Comparison of ENCODE assay signal across 19 cellular contexts in the genomic region with DNA sequence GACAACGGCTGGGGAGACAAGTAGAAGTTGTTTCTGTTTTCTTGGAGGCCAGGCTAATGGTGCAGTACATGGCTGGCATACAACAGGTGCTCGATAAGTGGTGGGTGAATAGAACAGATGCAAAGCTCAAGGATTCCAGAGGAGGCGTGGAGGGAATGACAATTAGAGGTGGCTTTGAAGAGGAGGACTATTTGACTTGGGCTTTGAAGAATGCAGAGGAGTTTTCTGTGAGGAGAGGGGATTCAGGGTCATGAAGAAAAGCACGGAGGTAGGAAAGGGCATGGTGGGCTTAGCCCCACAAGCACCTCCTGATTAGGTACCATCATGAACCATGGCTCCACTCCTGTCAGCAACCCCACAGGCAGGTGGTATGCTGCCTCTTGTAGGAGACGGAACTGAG.
DNase-seq lines count a peak whose midpoint lies in the region; TF ChIP-seq lines count a peak whose summit lies in the region.
"Had no signal": no experiment of that assay in that cellular context is flagged by ENCODE, and none has a peak within 500 bp of the region (broad histone marks: within the 10 kb centered on the region; RNA-seq: fewer than 3 reads in every experiment).

No MANE protein-coding gene starts in this region.

- TF ChIP-seq CTCF in brain (conservative IDR thresholded peaks at IDR 0.05), result no peak
- no peak for TF ChIP-seq CTCF in neural progenitor cell (IDR thresholded peaks at IDR 0.05)
- TF ChIP-seq CTCF in thyroid gland (IDR thresholded peaks at IDR 0.05), result no peak

- no peak overlapping the region for H3K18ac ChIP-seq in mesenchymal stem cell (ENCODE audit: low read depth in 1 of 2, low read length in 2 of 2)

- 93% methylated on average over 5 of the region's 5 CpGs for WGBS in mesenchymal stem cell
- WGBS in thyroid gland, 2 donors, result 89 to 90% methylated on average over 5 of the region's 5 CpGs

- H3K27ac Mint-ChIP-seq in brain (peak overlapping the region in 4 of 5 experiments; percentile 7 to 86 (median 74)), neural progenitor cell (peak overlapping the region; percentile 3)
- H3K27ac Mint-ChIP-seq: CD14-positive monocyte, GM23338, HFFc6 had no signal

- H2BK5ac ChIP-seq in mesenchymal stem cell (ENCODE audit: low read depth, low read length, poor library complexity, severe bottlenecking), result no peak overlapping the region

- no peak overlapping the region for H3K14ac ChIP-seq in mesenchymal stem cell (ENCODE audit: low read length in 2 of 2)

- H3K79me1 ChIP-seq in mesenchymal stem cell (replicated peaks; ENCODE audit: low read length, poor library complexity, severe bottlenecking), result no peaks in the 10 kb centered on the region

- H3K9ac ChIP-seq in mesenchymal stem cell (ENCODE audit: low read length), result no peak overlapping the region
- no peak overlapping the region for H3K9ac ChIP-seq in neural progenitor cell
- H3K9ac ChIP-seq: BLaER1 had no signal

- no peak for TF ChIP-seq POLR2A in thyroid gland (IDR thresholded peaks at IDR 0.05)

- H3K4me1 Mint-ChIP-seq in brain, result peaks cover 85% of the 10 kb centered on the region
- peaks cover 48% of the 10 kb centered on the region for H3K4me1 Mint-ChIP-seq in neural progenitor cell
- H3K4me1 Mint-ChIP-seq: CD14-positive monocyte; CD4-positive, alpha-beta memory T cell had no signal

- H2AFZ ChIP-seq in mesenchymal stem cell (ENCODE audit: low read depth, low read length) (no peak overlapping the region), neural progenitor cell (replicated peaks) (no peak overlapping the region)
- H2AFZ ChIP-seq: GM23338 had no signal

- no peak overlapping the region for H4K91ac ChIP-seq in mesenchymal stem cell (ENCODE audit: low read length)

- H4K8ac ChIP-seq in mesenchymal stem cell (ENCODE audit: low read length), result no peak overlapping the region

- peak overlapping the region; percentile 54 for H2BK15ac ChIP-seq in mesenchymal stem cell (ENCODE audit: low read depth, poor library complexity, severe bottlenecking)

- H3K4me1 ChIP-seq in mesenchymal stem cell (ENCODE audit: control insufficient read depth, insufficient read depth, low read depth, low read length) (peaks cover 2% of the 10 kb centered on the region), neural progenitor cell (peaks cover 36% of the 10 kb centered on the region), thyroid gland (no peaks in the 10 kb centered on the region)
- H3K4me1 ChIP-seq: A549, BLaER1 had no signal

- H3K27me3 ChIP-seq in mesenchymal stem cell (ENCODE audit: control insufficient read depth in 1 of 2, insufficient read depth in 1 of 2, low read length in 2 of 2), result no peaks in the 10 kb centered on the region
- no peaks in the 10 kb centered on the region for H3K27me3 ChIP-seq in neural progenitor cell
- no peaks in the 10 kb centered on the region for H3K27me3 ChIP-seq in thyroid gland
- H3K27me3 ChIP-seq: BLaER1 had no signal

- H3K4me3 ChIP-seq in mesenchymal stem cell (ENCODE audit: insufficient read depth in 1 of 2, low read depth in 1 of 2, low read length in 2 of 2) (no peak overlapping the region), neural progenitor cell (no peak overlapping the region), thyroid gland (replicated peaks in 1 of 3) (no peak overlapping the region)
- H3K4me3 ChIP-seq: A549, BLaER1, GM23338 had no signal

- H3K9me3 Mint-ChIP-seq in brain, result peaks cover 0 to under 1% (median 0%) of the 10 kb centered on the region in 5 experiments
- no peaks in the 10 kb centered on the region for H3K9me3 Mint-ChIP-seq in neural progenitor cell
- H3K9me3 Mint-ChIP-seq: CD4-positive, alpha-beta memory T cell; GM23338; HFFc6 had no signal

- H3K36me3 ChIP-seq in mesenchymal stem cell (ENCODE audit: control insufficient read depth in 1 of 2, insufficient read depth in 2 of 2, low read depth in 1 of 2, low read length in 2 of 2) (peaks cover 2 to 48% of the 10 kb centered on the region in 2 experiments), neural progenitor cell (no peaks in the 10 kb centered on the region), thyroid gland (no peaks in the 10 kb centered on the region)

- H3K27me3 Mint-ChIP-seq in brain (no peaks in the 10 kb centered on the region), neural progenitor cell (ENCODE audit: insufficient read depth, low read depth) (peaks cover 14% of the 10 kb centered on the region)
- H3K27me3 Mint-ChIP-seq: CD4-positive, alpha-beta memory T cell had no signal

- intact Hi-C loops in thyroid gland (cut with DNase I), result no loop called here

- no peak overlapping the region for H3K27ac ChIP-seq in mesenchymal stem cell (ENCODE audit: low read length, poor library complexity, severe bottlenecking)
- H3K27ac ChIP-seq in neural progenitor cell, result no peak overlapping the region
- H3K27ac ChIP-seq in thyroid gland, result no peak overlapping the region
- H3K27ac ChIP-seq: 22Rv1, A549, BLaER1 had no signal

- H3K4me2 ChIP-seq in mesenchymal stem cell (ENCODE audit: low read length, poor library complexity, severe bottlenecking) (no peak overlapping the region), neural progenitor cell (no peak overlapping the region)
- H3K4me2 ChIP-seq: A549, BLaER1, GM23338 had no signal

- no peak overlapping the region for H2AK5ac ChIP-seq in mesenchymal stem cell (ENCODE audit: low read length, severe bottlenecking)

- H2BK120ac ChIP-seq in mesenchymal stem cell (ENCODE audit: low read depth, low read length), result no peak overlapping the region

- in situ Hi-C loops in ACHN (cut with HindIII; ENCODE audit: low pct_ligation_motif_present, low pct_unique_long_range_greater_than_20kb, low sequenced_read_pairs), result no loop called here

- no peaks in the 10 kb centered on the region for H4K20me1 ChIP-seq in neural progenitor cell (ENCODE audit: low read depth)
- H4K20me1 ChIP-seq: BLaER1 had no signal

- peaks cover 11% of the 10 kb centered on the region for H3F3A ChIP-seq in neural progenitor cell (ENCODE audit: low read depth)

- no peak overlapping the region for H3K4ac ChIP-seq in mesenchymal stem cell (ENCODE audit: low read depth in 1 of 2, low read length in 2 of 2)

- H3K79me2 ChIP-seq in neural progenitor cell (ENCODE audit: low read depth), result no peaks in the 10 kb centered on the region

- no peaks in the 10 kb centered on the region for H3K9me3 ChIP-seq in mesenchymal stem cell (ENCODE audit: control insufficient read depth, low read length)
- H3K9me3 ChIP-seq in neural progenitor cell (ENCODE audit: low read depth), result no peaks in the 10 kb centered on the region
- H3K9me3 ChIP-seq in thyroid gland, result no peaks in the 10 kb centered on the region
- H3K9me3 ChIP-seq: A549, BLaER1 had no signal

- H3K23ac ChIP-seq in mesenchymal stem cell (ENCODE audit: low read length in 2 of 2), result no peak overlapping the region

- H3K4me3 Mint-ChIP-seq in brain (no peak overlapping the region), neural progenitor cell (no peak overlapping the region)
- H3K4me3 Mint-ChIP-seq: CD14-positive monocyte; CD4-positive, alpha-beta memory T cell; GM23338; HFFc6 had no signal

- H2BK12ac ChIP-seq in mesenchymal stem cell (ENCODE audit: low read length in 2 of 2), result no peak overlapping the region

- no peaks in the 10 kb centered on the region for H3K36me3 Mint-ChIP-seq in brain
- peaks cover 1% of the 10 kb centered on the region for H3K36me3 Mint-ChIP-seq in neural progenitor cell

- DNase-seq in NCI-H2171 treated with DMSO at 0.1 percent for 48 hours (lab: John Stamatoyannopoulos, UW) (peak; percentile 15), NCI-H2171 (lab: John Stamatoyannopoulos, UW) (no peak), mesenchymal stem cell (no peak), neural progenitor cell (ENCODE audit: low spot score) (no peak), HT-29 (ENCODE audit: low spot score) (no peak), ACHN (no peak), thyroid gland (no peak)
- DNase-seq: CD4-positive, alpha-beta memory T cell; DMS153; DMS79; GDM1; HCEC 1CT; HFFc6 had no signal
